10 cellular contexts compared by ENCODE assay signal in genomic region chr15:45393851-45394250, GRCh38. TPM values are rescaled to one million over a fixed set of nuclear protein-coding genes. Genes with fewer than 3 reads are reported as not detected.
DNase-seq lines count a peak whose midpoint lies in the region; ATAC-seq and TF ChIP-seq lines count a peak whose summit lies in the region.
"Had no signal": no experiment of that assay in that cellular context is flagged by ENCODE, and none has a peak within 500 bp of the region (broad histone marks: within the 10 kb centered on the region; RNA-seq: fewer than 3 reads in every experiment).

No MANE protein-coding gene starts in this region.

- CTCF ChIA-PET in SK-N-SH (lab: Yijun Ruan, JAX), result interaction anchor here (1.4 to 2.7 kb wide), 2 partner anchors 8 to 12 kb away, joined by 5 to 12 read pairs; a partner anchor contains a TSS

- H3K4me2 ChIP-seq in SK-N-SH, result no peak overlapping the region
- H3K4me2 ChIP-seq: BLaER1 had no signal

- no peaks in the 10 kb centered on the region for H4K20me1 ChIP-seq in SK-N-SH (ENCODE audit: insufficient read depth)
- H4K20me1 ChIP-seq: BLaER1 had no signal

- peaks cover 4% of the 10 kb centered on the region for H3K4me1 Mint-ChIP-seq in progenitor cell of endocrine pancreas (ENCODE audit: low read depth)

- H3K79me2 ChIP-seq in SK-N-SH (ENCODE audit: insufficient read depth), result no peaks in the 10 kb centered on the region

- no peak overlapping the region for H3K4me3 Mint-ChIP-seq in progenitor cell of endocrine pancreas (ENCODE audit: low read depth)
- H3K4me3 Mint-ChIP-seq: activated CD4-positive, alpha-beta memory T cell treated with anti-CD3 and anti-CD28 coated beads for 36 hours had no signal

- H3K9ac ChIP-seq in SK-N-SH (no peak overlapping the region), duodenal mucosa (ENCODE audit: low read depth in 1 of 2, low read length in 2 of 2) (no peak overlapping the region)
- H3K9ac ChIP-seq: BLaER1 had no signal

- H3K27ac ChIP-seq in SK-N-SH (ENCODE audit: low read depth in 2 of 2, low read length in 1 of 2) (no peak overlapping the region), duodenal mucosa (ENCODE audit: low read depth, low read length) (no peak overlapping the region)
- H3K27ac ChIP-seq: BLaER1 had no signal

- no peak overlapping the region for H3K4me3 ChIP-seq in SK-N-SH (ENCODE audit: low read depth in 2 of 2, low read length in 1 of 2)
- peak overlapping the region; percentile 52 to 71 for H3K4me3 ChIP-seq in duodenal mucosa (ENCODE audit: low read depth in 1 of 2, low read length in 2 of 2)
- H3K4me3 ChIP-seq: BLaER1 had no signal

- H3K4me1 ChIP-seq in SK-N-SH (ENCODE audit: control insufficient read depth in 1 of 2, insufficient read depth in 2 of 2, low read depth in 1 of 2, low read length in 1 of 2) (no peaks in the 10 kb centered on the region), duodenal mucosa (ENCODE audit: control insufficient read depth in 1 of 2, insufficient read depth in 2 of 2, low read length in 2 of 2) (peaks cover 19 to 20% of the 10 kb centered on the region in 2 donors)
- H3K4me1 ChIP-seq: BLaER1 had no signal

- DNase-seq in SK-N-SH (no peak), NCI-H226 (peak; percentile 41), progenitor cell of endocrine pancreas (ENCODE audit: low spot score, unreplicated experiment) (no peak), putamen (ENCODE audit: low spot score) (no peak), NCI-H146 treated with DMSO at 0.1 percent for 48 hours (lab: John Stamatoyannopoulos, UW; ENCODE audit: unreplicated experiment) (no peak)
- DNase-seq: activated CD4-positive, alpha-beta memory T cell treated with anti-CD3 and anti-CD28 coated beads for 36 hours had no signal

- peaks cover 19% of the 10 kb centered on the region for H3K27me3 Mint-ChIP-seq in progenitor cell of endocrine pancreas

- no peak for TF ChIP-seq RAD21 in SK-N-SH (IDR thresholded peaks at IDR 0.05; ENCODE audit: low read length)

- H3F3A ChIP-seq in SK-N-SH (replicated peaks; ENCODE audit: insufficient read depth), result no peaks in the 10 kb centered on the region

- no peak for TF ChIP-seq EP300 in SK-N-SH (IDR thresholded peaks at IDR 0.05; ENCODE audit: borderline replicate concordance in 1 of 2, low read depth in 1 of 2, low read length in 1 of 2)

- H3K27me3 ChIP-seq in SK-N-SH (ENCODE audit: insufficient read depth) (no peaks in the 10 kb centered on the region; the same call in 1 of the 2 replicates), duodenal mucosa (ENCODE audit: control insufficient read depth in 1 of 2, insufficient read depth in 2 of 2, low read length in 2 of 2) (no peaks in the 10 kb centered on the region)

- ATAC-seq in SK-N-SH treated with all-trans-retinoic acid at 6 μM for 48 hours (peak; percentile 37; the same call in 1 of the 3 replicates), HG03432 (IDR thresholded peaks at IDR 0.05; ENCODE audit: unreplicated experiment) (no peak)

- POLR2A ChIA-PET in SK-N-SH (lab: Yijun Ruan, JAX), result no interaction called here

- no peaks in the 10 kb centered on the region for H3K9me2 ChIP-seq in SK-N-SH

- no peaks in the 10 kb centered on the region for H3K9me3 Mint-ChIP-seq in progenitor cell of endocrine pancreas (ENCODE audit: low read depth)
- H3K9me3 Mint-ChIP-seq: activated CD4-positive, alpha-beta memory T cell treated with anti-CD3 and anti-CD28 coated beads for 36 hours had no signal

- whole genome bisulfite sequencing in SK-N-SH (ENCODE audit: low lambda C conversion rate), result 67% methylated on average over 1 of the region's 3 CpGs

- no peak overlapping the region for H3K27ac Mint-ChIP-seq in progenitor cell of endocrine pancreas
- H3K27ac Mint-ChIP-seq: activated CD4-positive, alpha-beta memory T cell treated with anti-CD3 and anti-CD28 coated beads for 36 hours had no signal

- no peaks in the 10 kb centered on the region for H3K36me3 Mint-ChIP-seq in progenitor cell of endocrine pancreas (ENCODE audit: insufficient read depth)
- H3K36me3 Mint-ChIP-seq: activated CD4-positive, alpha-beta memory T cell treated with anti-CD3 and anti-CD28 coated beads for 36 hours had no signal

- H3K36me3 ChIP-seq in SK-N-SH (replicated peaks in 1 of 2; ENCODE audit: control insufficient read depth in 1 of 2, insufficient read depth in 2 of 2, low read length in 1 of 2), result no peaks in the 10 kb centered on the region
- no peaks in the 10 kb centered on the region for H3K36me3 ChIP-seq in duodenal mucosa (ENCODE audit: control insufficient read depth in 1 of 2, insufficient read depth in 2 of 2, low read length in 2 of 2)
- H3K36me3 ChIP-seq: BLaER1 had no signal

- no peak overlapping the region for H2AFZ ChIP-seq in SK-N-SH (ENCODE audit: low read depth)

- H3K9me3 ChIP-seq in SK-N-SH, result no peaks in the 10 kb centered on the region
- H3K9me3 ChIP-seq in duodenal mucosa (ENCODE audit: control insufficient read depth in 1 of 2, low read length in 2 of 2), result no peaks in the 10 kb centered on the region
- H3K9me3 ChIP-seq: BLaER1 had no signal

- no peak for TF ChIP-seq CTCF in SK-N-SH (IDR thresholded peaks at IDR 0.05)
- TF ChIP-seq CTCF in progenitor cell of endocrine pancreas (IDR thresholded peaks at IDR 0.05; ENCODE audit: unreplicated experiment), result peak; percentile 19

TF ChIP-seq in SK-N-SH treated with all-trans-retinoic acid at 6 μM for 48 hours, 23 proteins besides CTCF, POLR2A, EP300 and RAD21:
- TF ChIP-seq TOX (CRISPR knock-in tag; IDR thresholded peaks at IDR 0.05; ENCODE audit: borderline replicate concordance), result no peak
- TF ChIP-seq ZNF8 (CRISPR knock-in tag; IDR thresholded peaks at IDR 0.05), result no peak
- TF ChIP-seq PPARA (CRISPR knock-in tag; IDR thresholded peaks at IDR 0.05; ENCODE audit: borderline replicate concordance), result no peak
- no peak for TF ChIP-seq SNAI2 (CRISPR knock-in tag; IDR thresholded peaks at IDR 0.05)

TF ChIP-seq in SK-N-SH, 30 proteins besides CTCF, POLR2A, EP300 and RAD21:
- TF ChIP-seq MAX (IDR thresholded peaks at IDR 0.05; ENCODE audit: low read depth), result no peak
- no peak for TF ChIP-seq TAF1 (IDR thresholded peaks at IDR 0.05; ENCODE audit: borderline replicate concordance, low read depth, low read length)
- TF ChIP-seq NFIC (IDR thresholded peaks at IDR 0.05; ENCODE audit: borderline replicate concordance), result no peak
- no peak for TF ChIP-seq RXRA (IDR thresholded peaks at IDR 0.05; ENCODE audit: borderline replicate concordance, low read depth)
- no peak for TF ChIP-seq USF1 (IDR thresholded peaks at IDR 0.05; ENCODE audit: borderline replicate concordance, low read depth)

RNA-seq across cellular contexts. Expression of gene GATM, which starts 15.5 kb away (rescaled TPM):
- 0.54 and 0.58 TPM in 2 replicates for polyA plus RNA-seq in SK-N-SH (2012; rRNA removed)
- 0.54 and 0.60 TPM in 2 replicates for polyA plus RNA-seq in SK-N-SH (2012; cell fraction: cytosol; rRNA removed)
- 0.41 and 0.76 TPM in 2 replicates for polyA plus RNA-seq in SK-N-SH (2012; cell fraction: nucleus; rRNA removed)
- total RNA-seq in progenitor cell of endocrine pancreas, result 64.1 and 75.5 TPM in 2 replicates

Comparison
In these comparisons a context has a peak if more than half of its experiments do, and no peak if none do; other contexts are left out.
1. H3K4me3 ChIP-seq: peak in duodenal mucosa (2 of 2); none in SK-N-SH (0 of 2).